ENCODE assay signal across 16 cellular contexts in genomic region chr12:56205445-56205844, GRCh38. TPM values are rescaled to one million over a fixed set of nuclear protein-coding genes. Genes with fewer than 3 reads are reported as not detected.
A peak's percentile ranks its signal among the peaks of the same experiment; 100 is the strongest.
DNase-seq lines count a peak whose midpoint lies in the region; ATAC-seq and TF ChIP-seq lines count a peak whose summit lies in the region.
"Had no signal": no experiment of that assay in that cellular context is flagged by ENCODE, and none has a peak within 500 bp of the region (broad histone marks: within the 10 kb centered on the region; RNA-seq: fewer than 3 reads in every experiment).

No MANE protein-coding gene starts in this region.

- H3K27ac ChIP-seq in Karpas-422 (ENCODE audit: low read length) (peak overlapping the region; percentile 18), thyroid gland (no peak overlapping the region)
- H3K27ac ChIP-seq: neutrophil, SJCRH30 had no signal

- H3K4me1 ChIP-seq in Karpas-422 (ENCODE audit: low read length) (peaks cover 30% of the 10 kb centered on the region), thyroid gland (peaks cover 0 to 5% of the 10 kb centered on the region in 2 donors)
- H3K4me1 ChIP-seq: SJCRH30 had no signal

- TF ChIP-seq CTCF in chondrocyte (IDR thresholded peaks at IDR 0.05) (peak; percentile 26), thyroid gland (IDR thresholded peaks at IDR 0.05) (no peak)

- H3K9ac ChIP-seq in Karpas-422 (ENCODE audit: low read length), result no peak overlapping the region

- H3K79me2 ChIP-seq in Karpas-422 (ENCODE audit: low read length), result no peaks in the 10 kb centered on the region

- H3K4me3 ChIP-seq in Karpas-422 (ENCODE audit: low read length), result no peak overlapping the region
- no peak overlapping the region for H3K4me3 ChIP-seq in thyroid gland (replicated peaks in 1 of 3)
- H3K4me3 ChIP-seq: SJCRH30 had no signal

- POLR2A ChIA-PET in activated CD4-positive, alpha-beta T cell treated with anti-CD3 and anti-CD28 coated beads for 36 hours (lab: Charles Lee), result interaction anchor here (0.6 kb wide), 1 partner anchor 444 kb away, joined by 8 read pairs; no protein-coding TSS in a partner anchor

- peaks cover 22% of the 10 kb centered on the region for H3K36me3 Mint-ChIP-seq in activated CD4-positive, alpha-beta T cell treated with anti-CD3 and anti-CD28 coated beads for 36 hours (ENCODE audit: low read depth)
- peaks cover 38% of the 10 kb centered on the region for H3K36me3 Mint-ChIP-seq in chondrocyte (ENCODE audit: low read depth)
- H3K36me3 Mint-ChIP-seq in stimulated activated naive B cell treated with anti-CD40 and anti-IgM and Interleukin-4, amounts not matched to agents 10 μg/mL and 1 μg/mL and 100 μg/mL, for 72 hours, result peaks cover 20 to 44% of the 10 kb centered on the region in 2 donors

- no peak overlapping the region for H2AFZ ChIP-seq in Karpas-422 (ENCODE audit: low read length)

- H3K36me3 ChIP-seq in Karpas-422 (ENCODE audit: insufficient read depth, low read length), result peaks cover 29% of the 10 kb centered on the region; the same call in 1 of the 2 replicates
- peaks cover 40 to 47% of the 10 kb centered on the region in 2 donors for H3K36me3 ChIP-seq in thyroid gland

- H3K9me3 ChIP-seq in Karpas-422 (ENCODE audit: low read length) (no peaks in the 10 kb centered on the region), thyroid gland (no peaks in the 10 kb centered on the region)
- H3K9me3 ChIP-seq: neutrophil, SJCRH30 had no signal

- peak overlapping the region; percentile 28 for H3K4me2 ChIP-seq in Karpas-422 (ENCODE audit: low read depth, low read length, poor library complexity, severe bottlenecking)

- no peak overlapping the region for H3K4me3 Mint-ChIP-seq in activated CD4-positive, alpha-beta T cell treated with anti-CD3 and anti-CD28 coated beads for 36 hours
- no peak overlapping the region for H3K4me3 Mint-ChIP-seq in chondrocyte (ENCODE audit: unreplicated experiment)
- no peak overlapping the region for H3K4me3 Mint-ChIP-seq in stimulated activated naive B cell treated with anti-CD40 and anti-IgM and Interleukin-4, amounts not matched to agents 10 μg/mL and 1 μg/mL and 100 μg/mL, for 72 hours

- H3K27me3 ChIP-seq in Karpas-422 (ENCODE audit: low read length) (no peaks in the 10 kb centered on the region), thyroid gland (no peaks in the 10 kb centered on the region)
- H3K27me3 ChIP-seq: neutrophil, SJCRH30 had no signal

- CTCF ChIA-PET in activated CD4-positive, alpha-beta T cell treated with anti-CD3 and anti-CD28 coated beads for 36 hours (lab: Charles Lee), result interaction anchor here (0.5 to 3.8 kb wide), 8 partner anchors 16 to 388 kb away, joined by 3 to 18 read pairs (median 4); partner anchors contain the start of genes ANKRD52, ORMDL2, RNF41 and SARNP

- H3K27ac Mint-ChIP-seq in activated CD4-positive, alpha-beta T cell treated with anti-CD3 and anti-CD28 coated beads for 36 hours, result no peak overlapping the region
- no peak overlapping the region for H3K27ac Mint-ChIP-seq in chondrocyte (ENCODE audit: unreplicated experiment)
- peak overlapping the region; percentile 71 for H3K27ac Mint-ChIP-seq in stimulated activated naive B cell treated with anti-CD40 and anti-IgM and Interleukin-4, amounts not matched to agents 10 μg/mL and 1 μg/mL and 100 μg/mL, for 72 hours

- DNase-seq in activated CD4-positive, alpha-beta T cell treated with anti-CD3 and anti-CD28 coated beads for 36 hours, result no peak
- DNase-seq in activated CD4-positive, alpha-beta T cell treated with anti-CD3 and anti-CD28 coated beads, Interleukin-2, amount 50 U/mL, for 1 hour, result no peak
- peak; percentile 60 for DNase-seq in Karpas-422
- DNase-seq in chondrocyte (ENCODE audit: low spot score), result no peak
- DNase-seq in stimulated activated naive B cell treated with anti-CD40 and anti-IgM and Interleukin-4, amounts not matched to agents 10 μg/mL and 1 μg/mL and 100 μg/mL, for 72 hours, result no peak
- no peak for DNase-seq in stimulated activated CD4-positive, alpha-beta T cell treated with anti-CD3 and anti-CD28 coated beads, Interleukin-12 subunit alpha, Interleukin-12 subunit beta, amount 100 ng/mL, for 4 hours
- no peak for DNase-seq in NCI-H1436 (lab: John Stamatoyannopoulos, UW)
- no peak for DNase-seq in thyroid gland
- DNase-seq: activated naive CD4-positive, alpha-beta T cell treated with Interleukin-2 at 50 U/mL for 16 hours; effector memory CD4-positive, alpha-beta T cell; NCI-H2029; NCI-H774; SJCRH30; stimulated activated CD4-positive, alpha-beta T cell treated with anti-CD3 and anti-CD28 coated beads, Interleukin-4, amount 100 ng/mL, for 24 hours had no signal

- H3K27me3 Mint-ChIP-seq in activated CD4-positive, alpha-beta T cell treated with anti-CD3 and anti-CD28 coated beads for 36 hours, result no peaks in the 10 kb centered on the region
- no peaks in the 10 kb centered on the region for H3K27me3 Mint-ChIP-seq in chondrocyte (ENCODE audit: low read depth)
- H3K27me3 Mint-ChIP-seq in stimulated activated naive B cell treated with anti-CD40 and anti-IgM and Interleukin-4, amounts not matched to agents 10 μg/mL and 1 μg/mL and 100 μg/mL, for 72 hours, result no peaks in the 10 kb centered on the region

- intact Hi-C loops in activated CD4-positive, alpha-beta T cell treated with anti-CD3 and anti-CD28 coated beads for 36 hours (cut with DNase I, micrococcal nuclease), result loop anchor here in 1 of 2 experiments (5.0 kb wide), 1 partner anchor 257 kb away; no protein-coding TSS in a partner anchor
- intact Hi-C loops in thyroid gland (cut with DNase I), result loop anchor here (10.0 kb wide), 1 partner anchor 259 kb away; the partner anchor contains the start of gene SPRYD4

- H3K4me1 Mint-ChIP-seq in activated CD4-positive, alpha-beta T cell treated with anti-CD3 and anti-CD28 coated beads for 36 hours, result peaks cover 2% of the 10 kb centered on the region
- H3K4me1 Mint-ChIP-seq in chondrocyte (ENCODE audit: low read depth), result no peaks in the 10 kb centered on the region
- peaks cover 19 to 24% of the 10 kb centered on the region in 2 donors for H3K4me1 Mint-ChIP-seq in stimulated activated naive B cell treated with anti-CD40 and anti-IgM and Interleukin-4, amounts not matched to agents 10 μg/mL and 1 μg/mL and 100 μg/mL, for 72 hours

- TF ChIP-seq POLR2A in thyroid gland (IDR thresholded peaks at IDR 0.05), result no peak

- no peaks in the 10 kb centered on the region for H4K20me1 ChIP-seq in Karpas-422 (ENCODE audit: insufficient read depth, low read depth, low read length)

- H3K9me3 Mint-ChIP-seq in activated CD4-positive, alpha-beta T cell treated with anti-CD3 and anti-CD28 coated beads for 36 hours (ENCODE audit: low read depth), result no peaks in the 10 kb centered on the region
- no peaks in the 10 kb centered on the region for H3K9me3 Mint-ChIP-seq in chondrocyte (ENCODE audit: low read depth)
- H3K9me3 Mint-ChIP-seq in stimulated activated naive B cell treated with anti-CD40 and anti-IgM and Interleukin-4, amounts not matched to agents 10 μg/mL and 1 μg/mL and 100 μg/mL, for 72 hours, result no peaks in the 10 kb centered on the region

- H3K9me2 ChIP-seq in Karpas-422 (replicated peaks; ENCODE audit: insufficient read depth, low read length), result no peaks in the 10 kb centered on the region

- ATAC-seq in activated CD4-positive, alpha-beta T cell treated with anti-CD3 and anti-CD28 coated beads for 36 hours, result peak; percentile 47
- peak; percentile 35 to 48 for ATAC-seq in stimulated activated naive B cell treated with anti-CD40 and anti-IgM and Interleukin-4, amounts not matched to agents 10 μg/mL and 1 μg/mL and 100 μg/mL, for 72 hours (replicated peaks)

RNA-seq across cellular contexts. Expression of gene SMARCC2, which starts 16.2 kb away (rescaled TPM):
- total RNA-seq in activated CD4-positive, alpha-beta T cell treated with anti-CD3 and anti-CD28 coated beads for 36 hours, result 100 to 1,000 TPM in 1 of 2 experiments, 10 to 100 TPM in 1; 96.9 to 123 TPM
- 26.2 and 42.2 TPM in 2 replicates for total RNA-seq in Karpas-422 (2014; rRNA removed; shearing (Covaris generic); ENCODE audit: low replicate concordance)
- total RNA-seq in chondrocyte, result 50.4 to 96.7 TPM (median 57.4 TPM) in 3 replicates
- total RNA-seq in thyroid gland, result 100 to 1,000 TPM in 1 of 4 donors, 10 to 100 TPM in 3; 76.5 to 101 (median 83.0) TPM

RNA-seq across cellular contexts. Expression of gene RNF41, which starts 16.3 kb away (rescaled TPM):
- total RNA-seq in activated CD4-positive, alpha-beta T cell treated with anti-CD3 and anti-CD28 coated beads for 36 hours, result 10 to 100 TPM; 25.2 to 28.8 TPM
- total RNA-seq in Karpas-422 (2014; rRNA removed; shearing (Covaris generic); ENCODE audit: low replicate concordance), result 52.0 and 63.6 TPM in 2 replicates
- 59.2 to 103 TPM (median 99.7 TPM) in 3 replicates for total RNA-seq in chondrocyte
- 10 to 100 TPM; 63.4 to 89.7 (median 73.4) TPM for total RNA-seq in thyroid gland

RNA-seq across cellular contexts. Expression of gene NABP2, which starts 18.7 kb away (rescaled TPM):
- 10 to 100 TPM; 69.1 to 76.0 TPM for total RNA-seq in activated CD4-positive, alpha-beta T cell treated with anti-CD3 and anti-CD28 coated beads for 36 hours
- total RNA-seq in Karpas-422 (2014; rRNA removed; shearing (Covaris generic); ENCODE audit: low replicate concordance), result 45.6 and 54.2 TPM in 2 replicates
- total RNA-seq in chondrocyte (36.6 to 50.7 TPM (median 38.7 TPM) in 3 replicates), thyroid gland (10 to 100 TPM; 19.4 to 35.7 (median 31.4) TPM)

RNA-seq across cellular contexts. Expression of gene SLC39A5, which starts 24.4 kb away (rescaled TPM):
- 1 to 10 TPM in 1 of 2 experiments, under 1 TPM in 1; 0.53 to 1.3 TPM for total RNA-seq in activated CD4-positive, alpha-beta T cell treated with anti-CD3 and anti-CD28 coated beads for 36 hours
- 0.61 TPM in 1 of 2 replicates, not detected in the other for total RNA-seq in Karpas-422 (2014; rRNA removed; shearing (Covaris generic); ENCODE audit: low replicate concordance)
- total RNA-seq in chondrocyte, result 0.41 to 0.68 TPM (median 0.47 TPM) in 3 replicates
- not detected for total RNA-seq in thyroid gland
- total RNA-seq: MCF 10A, SJCRH30 had no signal

RNA-seq across cellular contexts. Expression of gene MYL6, which starts 47.3 kb away (rescaled TPM):
- 100 to 1,000 TPM; 692 to 918 TPM for total RNA-seq in activated CD4-positive, alpha-beta T cell treated with anti-CD3 and anti-CD28 coated beads for 36 hours
- total RNA-seq in Karpas-422 (2014; rRNA removed; shearing (Covaris generic); ENCODE audit: low replicate concordance), result 640 and 780 TPM in 2 replicates
- 1,367 to 2,282 TPM (median 2,236 TPM) in 3 replicates for total RNA-seq in chondrocyte
- 1,000 to 10,000 TPM; 1,110 to 2,359 (median 1,915) TPM for total RNA-seq in thyroid gland
